ENCODE assay signal across 8 cellular contexts in genomic region chr3:132399054-132399929, GRCh38. TPM values are rescaled to one million over a fixed set of nuclear protein-coding genes. Genes with fewer than 3 reads are reported as not detected.
DNase-seq lines count a peak whose midpoint lies in the region; ATAC-seq, FAIRE-seq and TF ChIP-seq lines count a peak whose summit lies in the region.

No MANE protein-coding gene starts in this region.

- H3K4me1 ChIP-seq in H1 (replicated peaks in 1 of 4; ENCODE audit: control insufficient read depth in 3 of 4, insufficient read depth in 4 of 4, low read length in 3 of 4), result 0 out of 7 replicates have a peak, but pooled peaks cover 0 to 5% (median 0%) of the 10 kb centered on the region in 4 experiments

- no peak overlapping the region for H3K4me2 ChIP-seq in H1 (ENCODE audit: insufficient read depth in 1 of 2, low read depth in 2 of 2, low read length in 2 of 2)

- ATAC-seq in HG03565 (IDR thresholded peaks at IDR 0.05; ENCODE audit: unreplicated experiment), result no peak
- no peak for ATAC-seq in GM19035 (IDR thresholded peaks at IDR 0.05; ENCODE audit: unreplicated experiment)

- H2AK5ac ChIP-seq in H1 (ENCODE audit: low read depth, low read length), result no peak overlapping the region

- no peaks in the 10 kb centered on the region for H3K79me1 ChIP-seq in H1 (ENCODE audit: low read depth, low read length)

- no peak overlapping the region for H3K4me3 ChIP-seq in H1 (ENCODE audit: extremely low read depth in 1 of 4, insufficient read depth in 2 of 4, low read depth in 3 of 4, low read length in 4 of 4)

- peak; percentile 99 for FAIRE-seq in H1 (lab: Jason Lieb, UNC)

- no peaks in the 10 kb centered on the region for H4K20me1 ChIP-seq in H1 (replicated peaks in 1 of 2; ENCODE audit: control insufficient read depth in 1 of 2, insufficient read depth in 2 of 2, low read length in 2 of 2)

- no peak overlapping the region for H3K27ac Mint-ChIP-seq in mesothelial cell of epicardium

- H3K9me3 Mint-ChIP-seq in mesothelial cell of epicardium, result peaks cover 4% of the 10 kb centered on the region

- no peak overlapping the region for H3K56ac ChIP-seq in H1 (replicated peaks; ENCODE audit: insufficient read length, low read depth, low read length)

- TF ChIP-seq EP300 in Ishikawa (IDR thresholded peaks at IDR 0.05; ENCODE audit: borderline replicate concordance) (no peak), H1 (IDR thresholded peaks at IDR 0.05; ENCODE audit: borderline replicate concordance in 1 of 2, low read depth in 2 of 2, low read length in 2 of 2) (peak in 1 of 2 experiments; percentile 12; a peak in 1 of 3 replicates)

- no peak overlapping the region for H4K5ac ChIP-seq in H1 (ENCODE audit: insufficient read length, low read depth, low read length)

- H2BK120ac ChIP-seq in H1 (replicated peaks; ENCODE audit: low read depth, low read length), result no peak overlapping the region

- no peaks in the 10 kb centered on the region; a peak in 1 of 4 replicates for H3K9me3 ChIP-seq in H1 (ENCODE audit: insufficient read depth in 2 of 2, low read depth in 1 of 2, low read length in 1 of 2)

- CTCF ChIA-PET in H1 (lab: Charles Lee; ENCODE audit: partially characterized antibody), result interaction anchor here (0.6 to 15.4 kb wide), 32 partner anchors 8 to 1175 kb away, joined by 3 to 486 read pairs (median 5); no protein-coding TSS in a partner anchor

- H2BK12ac ChIP-seq in H1 (ENCODE audit: low read depth, low read length), result no peak overlapping the region

- TF ChIP-seq CTCF in H1 (IDR thresholded peaks at IDR 0.05; ENCODE audit: control extremely low read depth in 1 of 3, insufficient read depth in 1 of 3, low read depth in 1 of 3, low read length in 3 of 3) (peak in 2 of 3 experiments; percentile 86 to 89; a peak in 3 of 4 replicates), mesothelial cell of epicardium (IDR thresholded peaks at IDR 0.05; ENCODE audit: unreplicated experiment) (peak; percentile 66)

- POLR2A ChIA-PET in H1 (lab: Charles Lee; ENCODE audit: partially characterized antibody), result interaction anchor here (0.6 to 6.2 kb wide), 4 partner anchors 18 to 52 kb away, joined by 3 to 32 read pairs (median 4); partner anchors contain the start of gene DNAJC13

- peaks cover 5% of the 10 kb centered on the region for H3K27me3 Mint-ChIP-seq in mesothelial cell of epicardium (ENCODE audit: low read depth)

- H3K18ac ChIP-seq in H1 (ENCODE audit: extremely low read depth, low read length), result no peak overlapping the region

- no peaks in the 10 kb centered on the region for H3K36me3 ChIP-seq in H1 (ENCODE audit: control insufficient read depth in 2 of 4, insufficient read depth in 4 of 4, low read length in 3 of 4)

- peaks cover 7% of the 10 kb centered on the region for H3K4me1 Mint-ChIP-seq in mesothelial cell of epicardium

- H3K27me3 ChIP-seq in H1 (replicated peaks in 1 of 4; ENCODE audit: control insufficient read depth in 3 of 4, extremely low read depth in 1 of 4, insufficient read depth in 3 of 4, low read length in 3 of 4), result no peaks in the 10 kb centered on the region

- peak; percentile 44 for DNase-seq in ACHN
- DNase-seq in G401 (ENCODE audit: low spot score), result peak; percentile 26
- peak; percentile 71 for DNase-seq in RKO (ENCODE audit: low spot score)
- no peak for DNase-seq in H1 (ENCODE audit: low read depth in 1 of 2, low spot score in 2 of 2)
- DNase-seq in mesothelial cell of epicardium (ENCODE audit: low spot score in 2 of 2, unreplicated experiment in 2 of 2), result no peak

- no peak overlapping the region for H2AFZ ChIP-seq in H1 (ENCODE audit: low read length)

- no peak overlapping the region for H2BK5ac ChIP-seq in H1 (ENCODE audit: low read depth, low read length)

- H3K27ac ChIP-seq in H1 (ENCODE audit: low read depth, low read length), result no peak overlapping the region

- H4K8ac ChIP-seq in H1 (ENCODE audit: extremely low read depth, insufficient read depth, low read length), result no peak overlapping the region

- no peaks in the 10 kb centered on the region for H3K36me3 Mint-ChIP-seq in mesothelial cell of epicardium

- TF ChIP-seq RAD21 in Ishikawa (IDR thresholded peaks at IDR 0.05; ENCODE audit: low read depth), result peak; percentile 90
- TF ChIP-seq RAD21 in H1 (IDR thresholded peaks at IDR 0.05 in 1 of 2, conservative IDR thresholded peaks at IDR 0.05 in 1 of 2; ENCODE audit: low read depth in 2 of 2, low read length in 2 of 2), result peak; percentile 98 to 99

- no peak overlapping the region for H3K14ac ChIP-seq in H1 (ENCODE audit: insufficient read length)

- no peak overlapping the region for H3K4me3 Mint-ChIP-seq in mesothelial cell of epicardium

- in situ Hi-C loops in ACHN (cut with HindIII; ENCODE audit: low pct_ligation_motif_present, low pct_unique_long_range_greater_than_20kb, low sequenced_read_pairs), result no loop called here
- in situ Hi-C loops in G401 (cut with HindIII; ENCODE audit: low sequenced_read_pairs), result no loop called here

- no peak overlapping the region for H2BK15ac ChIP-seq in H1 (ENCODE audit: low read length)

- 72% methylated on average over 5 of the region's 5 CpGs; no CpG with 5 or more reads in 1 of the 2 experiments for WGBS in H1 (ENCODE audit: extremely low coverage in 1 of 2, insufficient coverage in 1 of 2, insufficient read length in 1 of 2, insufficient replicate concordance in 2 of 2, low coverage in 1 of 2, low lambda C conversion rate in 2 of 2, missing lambda C conversion rate in 1 of 2), 2 experiments

- no peaks in the 10 kb centered on the region for H3K79me2 ChIP-seq in H1 (ENCODE audit: control insufficient read depth in 1 of 2, insufficient read depth in 2 of 2, low read length in 2 of 2)

- H2BK20ac ChIP-seq in H1 (ENCODE audit: low read length), result no peak overlapping the region

- H3K4ac ChIP-seq in H1 (replicated peaks; ENCODE audit: insufficient read length, low read depth, low read length), result no peak overlapping the region

- no peak for TF ChIP-seq POLR2A in H1 (IDR thresholded peaks at IDR 0.05; ENCODE audit: control extremely low read depth in 1 of 2, low read depth in 2 of 2, low read length in 2 of 2)

- no peak overlapping the region for H3K23ac ChIP-seq in H1 (ENCODE audit: insufficient read length)

- no peak overlapping the region for H4K91ac ChIP-seq in H1 (replicated peaks; ENCODE audit: insufficient read length, low read length)

- no peak overlapping the region for H3K9ac ChIP-seq in H1 (replicated peaks in 1 of 4; ENCODE audit: extremely low read depth in 1 of 4, low read depth in 3 of 4, low read length in 3 of 4)

- no peaks in the 10 kb centered on the region for H3K23me2 ChIP-seq in H1 (ENCODE audit: low read depth, low read length)

TF ChIP-seq in Ishikawa, 13 proteins besides CTCF, POLR2A, EP300 and RAD21:
- no peak for TF ChIP-seq CREB1 (IDR thresholded peaks at IDR 0.05; ENCODE audit: low read depth)

TF ChIP-seq in H1, 55 proteins besides CTCF, POLR2A, EP300 and RAD21:
- TF ChIP-seq SIRT6 (IDR thresholded peaks at IDR 0.05; ENCODE audit: low read length) (no peak), SP1 (IDR thresholded peaks at IDR 0.05; ENCODE audit: low read depth, low read length) (no peak), POLR2AphosphoS5 (IDR thresholded peaks at IDR 0.05; ENCODE audit: low read depth, low read length) (no peak), MAX (IDR thresholded peaks at IDR 0.05) (no peak), CHD1 (IDR thresholded peaks at IDR 0.05; ENCODE audit: low read depth, low read length) (no peak), YY1 (IDR thresholded peaks at IDR 0.05; ENCODE audit: low read depth, low read length) (no peak), HDAC2 (IDR thresholded peaks at IDR 0.05; ENCODE audit: borderline replicate concordance in 1 of 2, low read depth in 2 of 2, low read length in 2 of 2) (no peak), TAF1 (IDR thresholded peaks at IDR 0.05; ENCODE audit: low read depth, low read length) (no peak)

RNA-seq across cellular contexts. Expression of gene DNAJC13, which starts 18.0 kb away (rescaled TPM):
- 22.4 and 34.6 TPM in 2 replicates for total RNA-seq in G401 (2014; rRNA removed; shearing (Covaris generic))
- 27.9 and 28.8 TPM in 2 replicates for total RNA-seq in H1 (2021; fragmentation: NEBNext Ultra II Directional; extraction: Animal tissue kit (Norgen Biotek cat#: 25700))
- 5.2 and 7.9 TPM in 2 replicates for polyA plus RNA-seq in H1 (2011; rRNA removed)
- polyA plus RNA-seq in H1 (2011; cell fraction: cytosol; rRNA removed), result 9.8 TPM
- polyA plus RNA-seq in H1 (2011; cell fraction: nucleus; rRNA removed), result 9.2 TPM
- 10.2 to 16.3 TPM (median 14.5 TPM) in 4 replicates for polyA plus RNA-seq in H1 (2012, experiment 1 of 2)
- 0.60 TPM for polyA plus RNA-seq in H1 (2012, experiment 2 of 2)
- 11.8 TPM for polyA plus RNA-seq in H1 (2013, experiment 1 of 2)
- 11.7 TPM for polyA plus RNA-seq in H1 (2013, experiment 2 of 2)
- polyA minus RNA-seq in H1 (2011; rRNA and poly(A)+ RNA removed), result 24.2 and 40.0 TPM in 2 replicates
- polyA minus RNA-seq in H1 (2011; cell fraction: cytosol; rRNA and poly(A)+ RNA removed), result 21.9 TPM
- polyA minus RNA-seq in H1 (2011; cell fraction: nucleus; rRNA and poly(A)+ RNA removed), result 62.5 TPM
- 34.2 to 37.8 TPM (median 37.6 TPM) in 3 replicates for total RNA-seq in mesothelial cell of epicardium

Comparison
In these comparisons a context has a peak if more than half of its experiments do, and no peak if none do; other contexts are left out.
1. DNase-seq: peak in ACHN (single experiment), G401 (single experiment) and RKO (single experiment); none in H1 (0 of 2) and mesothelial cell of epicardium (0 of 2).